In genomic region chr7:156194813-156195212, GRCh38 we compare ENCODE assay signal across 24 cellular contexts.
"Had no signal": no experiment of that assay in that cellular context is flagged by ENCODE, and none has a peak within 500 bp of the region (broad histone marks: within the 10 kb centered on the region; RNA-seq: fewer than 3 reads in every experiment).

No MANE protein-coding gene starts in this region.

- H3K4me3 ChIP-seq: esophagus muscularis mucosa, gastrocnemius medialis, heart right ventricle, left ventricle myocardium inferior, lower lobe of right lung, neural progenitor cell, ovary, right atrium auricular region, sigmoid colon, skin epidermis, testis, tibial nerve, upper lobe of right lung had no signal

- H3K36me3 ChIP-seq: esophagus muscularis mucosa, gastrocnemius medialis, heart right ventricle, left ventricle myocardium inferior, lower lobe of right lung, neural progenitor cell, ovary, right atrium auricular region, sigmoid colon, tibial nerve, upper lobe of right lung had no signal

- H3K9me3 ChIP-seq: esophagus muscularis mucosa, gastrocnemius medialis, heart right ventricle, left ventricle myocardium inferior, lower lobe of right lung, ovary, right atrium auricular region, sigmoid colon, testis, tibial nerve, upper lobe of right lung had no signal

- FAIRE-seq: keratinocyte had no signal

- H2AFZ ChIP-seq: neural progenitor cell had no signal

- DNase-seq: effector memory CD8-positive, alpha-beta T cell; gastrocnemius medialis; heart right ventricle; hypothalamus; left ventricle myocardium inferior; lower lobe of right lung; midbrain; nucleus accumbens; ovary; sigmoid colon; stimulated activated CD4-positive, alpha-beta T cell treated with anti-CD3 and anti-CD28 coated beads, Interleukin-2, amount 100 ng/mL, for 24 hours; stimulated activated CD4-positive, alpha-beta T cell treated with anti-CD3 and anti-CD28 coated beads, Interleukin-4, amount 100 ng/mL, for 4 hours; stimulated activated naive B cell treated with anti-CD40 and anti-IgM and Interleukin-4, amounts not matched to agents 10 μg/mL and 1 μg/mL and 100 μg/mL, for 72 hours; stimulated activated naive CD8-positive, alpha-beta T cell treated with anti-CD3 and anti-CD28 coated beads, Interleukin-15, amount 100 ng/mL, for 72 hours; testis; upper lobe of right lung had no signal

- ATAC-seq: effector memory CD8-positive, alpha-beta T cell; gastrocnemius medialis; heart right ventricle; lower lobe of right lung; natural killer cell treated with Interleukin-12 subunit alpha and Interleukin-12 subunit beta and Interleukin-15 and Interleukin-18, amount 100 ng/mL, for 72 hours; stimulated activated naive B cell treated with anti-CD40 and anti-IgM and Interleukin-4, amounts not matched to agents 10 μg/mL and 1 μg/mL and 100 μg/mL, for 72 hours; stimulated activated naive CD8-positive, alpha-beta T cell treated with anti-CD3 and anti-CD28 coated beads, Interleukin-15, amount 100 ng/mL, for 72 hours; upper lobe of right lung had no signal

- H3K27ac ChIP-seq: epithelial cell of prostate, esophagus muscularis mucosa, gastrocnemius medialis, heart right ventricle, left ventricle myocardium inferior, lower lobe of right lung, neural progenitor cell, ovary, right atrium auricular region, sigmoid colon, skin epidermis, testis, tibial nerve, upper lobe of right lung had no signal

- H3K4me1 ChIP-seq: esophagus muscularis mucosa, gastrocnemius medialis, heart right ventricle, left ventricle myocardium inferior, lower lobe of right lung, neural progenitor cell, right atrium auricular region, sigmoid colon, testis, tibial nerve, upper lobe of right lung had no signal

- H3K9ac ChIP-seq: neural progenitor cell had no signal

- H3K4me2 ChIP-seq: neural progenitor cell had no signal

- H3K27me3 ChIP-seq: gastrocnemius medialis, neural progenitor cell, ovary, right atrium auricular region, sigmoid colon, testis, tibial nerve, upper lobe of right lung had no signal
